ENCODE assay signal across 9 cellular contexts in the genomic region with DNA sequence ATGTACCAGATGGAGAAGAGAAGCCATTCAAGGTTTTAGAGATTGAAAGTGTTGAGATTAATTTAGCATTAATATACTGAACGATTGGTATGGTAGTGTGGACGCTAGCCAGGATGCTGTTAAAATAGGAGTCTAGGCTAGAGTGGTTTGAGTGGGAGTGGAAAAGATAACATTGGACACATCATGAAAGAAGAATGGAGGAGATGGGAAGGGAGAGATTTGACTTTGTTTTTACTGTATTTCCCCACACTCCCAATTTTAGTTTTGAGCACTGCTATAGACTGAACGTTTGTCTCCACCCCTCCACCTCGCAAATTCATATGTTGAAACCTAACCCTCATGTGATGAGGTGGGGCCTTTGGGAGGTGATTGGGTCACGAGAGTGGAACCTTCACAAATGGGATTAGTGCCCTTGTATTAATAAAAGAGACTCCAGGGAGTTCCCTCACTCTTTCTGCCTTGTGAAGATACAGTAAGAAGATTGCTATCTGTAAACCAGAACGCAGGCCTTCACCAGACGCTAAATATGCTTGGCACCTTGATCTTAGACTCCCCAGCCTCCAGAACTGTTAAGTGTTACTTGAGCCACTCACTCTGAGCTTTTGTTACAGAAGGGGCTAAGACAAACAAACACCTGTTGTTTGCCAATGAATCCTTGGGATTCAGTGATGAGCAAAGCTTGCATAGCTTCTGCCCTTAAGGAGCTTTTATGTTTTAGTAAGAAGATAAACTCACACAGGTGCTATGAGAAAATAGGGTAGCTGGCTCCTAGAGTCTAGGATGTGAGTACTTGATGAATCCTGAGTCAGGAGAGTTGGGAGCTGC. TPM values are rescaled to one million over a fixed set of nuclear protein-coding genes. Genes with fewer than 3 reads are reported as not detected.
DNase-seq lines count a peak whose midpoint lies in the region; ATAC-seq and TF ChIP-seq lines count a peak whose summit lies in the region.
"Had no signal": no experiment of that assay in that cellular context is flagged by ENCODE, and none has a peak within 500 bp of the region (broad histone marks: within the 10 kb centered on the region; RNA-seq: fewer than 3 reads in every experiment).

No MANE protein-coding gene starts in this region.

- TF ChIP-seq CTCF in cardiac muscle cell (IDR thresholded peaks at IDR 0.05; ENCODE audit: low read depth, low read length), result no peak

- no peaks in the 10 kb centered on the region for H3K27me3 Mint-ChIP-seq in T-cell

- H3K4me1 ChIP-seq in cardiac muscle cell (ENCODE audit: low read depth), result peaks cover 24% of the 10 kb centered on the region
- peaks cover 49% of the 10 kb centered on the region for H3K4me1 ChIP-seq in iPS-15b (ENCODE audit: control insufficient read depth, insufficient read depth, low read length)
- no peaks in the 10 kb centered on the region for H3K4me1 ChIP-seq in thymus (ENCODE audit: control insufficient read depth, insufficient read depth, low read length)

- H3K4me3 ChIP-seq in cardiac muscle cell (no peak overlapping the region), iPS-15b (ENCODE audit: low read depth, low read length) (peak overlapping the region; percentile 33), thymus (ENCODE audit: low read length) (no peak overlapping the region)
- H3K4me3 ChIP-seq: BLaER1 treated with 17β-estradiol and CSF1 and Interleukin-3, amounts not matched to agents 10 nM and 100 nM had no signal

- H3K27me3 ChIP-seq in cardiac muscle cell, result no peaks in the 10 kb centered on the region
- no peaks in the 10 kb centered on the region for H3K27me3 ChIP-seq in iPS-15b (ENCODE audit: control insufficient read depth, insufficient read depth, low read length)
- no peaks in the 10 kb centered on the region for H3K27me3 ChIP-seq in thymus (ENCODE audit: control insufficient read depth, insufficient read depth)

- intact Hi-C loops in Right ventricle myocardium superior (cut with DNase I), result loop anchor here (10.0 kb wide), 1 partner anchor 236 kb away; no protein-coding TSS in a partner anchor

- ATAC-seq in Right ventricle myocardium superior (ENCODE audit: poor library complexity) (no peak), T-cell (replicated peaks in 1 of 4) (peak in 2 of 4 experiments; percentile 23 to 29), GM21717 (IDR thresholded peaks at IDR 0.05; ENCODE audit: unreplicated experiment) (no peak)

- no peak overlapping the region for H3K9ac ChIP-seq in iPS-15b (ENCODE audit: low read depth, low read length)
- H3K9ac ChIP-seq: BLaER1 treated with 17β-estradiol and CSF1 and Interleukin-3, amounts not matched to agents 10 nM and 100 nM had no signal

- H3K9me3 ChIP-seq in cardiac muscle cell (ENCODE audit: low read depth) (no peaks in the 10 kb centered on the region), iPS-15b (ENCODE audit: control insufficient read depth, insufficient read depth, low read length) (no peaks in the 10 kb centered on the region), thymus (ENCODE audit: control insufficient read depth) (no peaks in the 10 kb centered on the region)

- WGBS in thymus, result 62% methylated on average over 7 of the region's 7 CpGs

- peak overlapping the region in 2 of 3 donors; percentile 12 to 22 for H3K4me3 Mint-ChIP-seq in T-cell

- POLR2A ChIA-PET in T-cell (lab: Charles Lee), result interaction anchor here (0.5 to 1.1 kb wide), 5 partner anchors 12 to 101 kb away, joined by 3 to 9 read pairs (median 3); partner anchors contain the start of gene USP9X (in 1 of the 2)

- H3K27ac Mint-ChIP-seq in T-cell, result peak overlapping the region; percentile 30 to 82

- peaks cover 0 to 5% (median 5%) of the 10 kb centered on the region in 3 donors for H3K9me3 Mint-ChIP-seq in T-cell

- peak in 1 of 2 donors; percentile 56 for DNase-seq in cardiac muscle cell (ENCODE audit: low read depth in 1 of 2, low spot score in 1 of 2)
- no peak for DNase-seq in Right ventricle myocardium superior
- no peak for DNase-seq in T-cell
- DNase-seq in stimulated activated naive CD4-positive, alpha-beta T cell treated with Interleukin-2 at 50 U/mL for 16 hours (lab: John Stamatoyannopoulos, UW), result no peak
- DNase-seq in glomerular visceral epithelial cell (ENCODE audit: extremely low spot score), result no peak

- H3K36me3 Mint-ChIP-seq in T-cell, result peaks cover 6% of the 10 kb centered on the region

- H3K36me3 ChIP-seq in cardiac muscle cell, result no peaks in the 10 kb centered on the region
- no peaks in the 10 kb centered on the region for H3K36me3 ChIP-seq in iPS-15b (ENCODE audit: control insufficient read depth, insufficient read depth, low read length)
- H3K36me3 ChIP-seq in thymus (ENCODE audit: control insufficient read depth, insufficient read depth), result no peaks in the 10 kb centered on the region

- H3K27ac ChIP-seq in cardiac muscle cell, result peak overlapping the region; percentile 18
- H3K27ac ChIP-seq in thymus (ENCODE audit: low read depth), result peak overlapping the region; percentile 42
- H3K27ac ChIP-seq: BLaER1 treated with 17β-estradiol and CSF1 and Interleukin-3, amounts not matched to agents 10 nM and 100 nM had no signal

- CTCF ChIA-PET in T-cell (lab: Charles Lee), result interaction anchor here in 1 of 2 donors (1.0 to 1.6 kb wide), 2 partner anchors 22 to 26 kb away, joined by 3 to 5 read pairs; partner anchors contain the start of gene USP9X

- H3K4me1 Mint-ChIP-seq in T-cell, result peaks cover 76 to 91% (median 77%) of the 10 kb centered on the region in 3 donors

RNA-seq across cellular contexts. Expression of gene USP9X, which starts 25.8 kb away (rescaled TPM):
- 72.4 and 95.6 TPM in 2 replicates for total RNA-seq in cardiac muscle cell
- 43.1 and 62.4 TPM in 2 replicates for polyA plus RNA-seq in cardiac muscle cell
- 47.3 TPM for total RNA-seq in Right ventricle myocardium superior
- total RNA-seq in T-cell, result 10 to 100 TPM; 51.7 to 84.2 (median 62.7) TPM
- polyA plus RNA-seq in thymus, result 17.9 TPM
